ENCODE assay signal across 14 cellular contexts in the genomic region with DNA sequence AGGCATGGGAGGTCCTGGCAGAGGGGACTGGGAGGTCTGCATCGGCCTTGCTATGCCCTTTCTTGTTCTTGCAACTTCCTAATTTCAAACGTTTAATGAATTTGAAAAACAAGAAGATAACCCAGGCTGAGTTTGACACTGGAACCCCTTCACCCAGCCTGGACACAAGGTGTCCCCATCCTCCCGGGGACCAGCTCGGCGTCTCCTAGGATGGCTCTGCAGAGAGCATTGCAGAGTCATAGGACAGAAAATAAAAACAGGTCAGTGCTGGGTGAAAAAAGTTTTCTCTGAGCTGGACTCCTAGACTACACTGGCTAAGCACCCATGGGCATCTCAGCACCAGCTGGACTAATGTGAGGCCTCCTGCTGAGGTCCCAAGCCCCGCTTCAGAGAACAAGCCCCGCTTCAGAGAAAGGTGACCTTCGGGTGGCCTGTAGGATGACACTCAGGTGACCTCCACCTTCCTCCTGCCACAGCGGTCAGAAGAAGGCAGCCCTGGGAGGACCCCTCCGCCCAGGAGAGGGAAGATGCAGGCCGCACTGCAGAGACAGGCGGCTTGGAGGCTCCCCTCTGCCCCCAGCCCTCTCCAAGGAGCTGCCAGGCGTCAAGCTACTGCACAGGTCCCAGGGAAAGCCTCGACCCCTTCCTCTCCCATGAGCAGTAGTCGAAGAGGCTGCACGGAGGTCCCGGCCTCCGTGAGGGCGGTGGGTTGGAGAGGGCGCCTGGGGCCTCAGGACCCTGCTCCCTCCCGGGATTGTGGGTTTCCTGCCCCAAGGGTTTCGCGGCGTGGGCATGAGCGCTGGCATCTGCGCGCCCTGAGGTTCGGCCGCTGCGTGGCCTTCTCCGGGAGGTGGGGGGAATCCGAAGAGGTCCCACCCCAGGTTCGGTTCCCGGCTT. TPM values are rescaled to one million over a fixed set of nuclear protein-coding genes. Genes with fewer than 3 reads are reported as not detected.
A peak's percentile ranks its signal among the peaks of the same experiment; 100 is the strongest.
DNase-seq lines count a peak whose midpoint lies in the region; ATAC-seq and TF ChIP-seq lines count a peak whose summit lies in the region.
"Had no signal": no experiment of that assay in that cellular context is flagged by ENCODE, and none has a peak within 500 bp of the region (broad histone marks: within the 10 kb centered on the region; RNA-seq: fewer than 3 reads in every experiment).

No MANE protein-coding gene starts in this region.

- ATAC-seq in GM21390 (IDR thresholded peaks at IDR 0.05; ENCODE audit: unreplicated experiment) (no peak), GM18909 (IDR thresholded peaks at IDR 0.05; ENCODE audit: poor library complexity, unreplicated experiment) (no peak)
- ATAC-seq: activated T-cell treated with anti-CD3 and anti-CD28 coated beads, Interleukin-2, amount 50 U/mL, for 72 hours had no signal

- peak overlapping the region; percentile 15 for H3K9ac ChIP-seq in ES-I3 (ENCODE audit: low read depth, low read length)

- H3K36me3 ChIP-seq in ES-I3 (ENCODE audit: insufficient read depth, low read length) (no peaks in the 10 kb centered on the region), WERI-Rb-1 (no peaks in the 10 kb centered on the region)

- no peak overlapping the region for H3K4me3 ChIP-seq in WERI-Rb-1 (ENCODE audit: low read depth, low read length)

- no peak overlapping the region for H3K27ac ChIP-seq in WERI-Rb-1

- H3K4me1 ChIP-seq in ES-I3 (ENCODE audit: insufficient read depth, low read length) = peaks cover 18% of the 10 kb centered on the region; the same call in 1 of the 2 replicates

- no peaks in the 10 kb centered on the region for H3K9me3 ChIP-seq in ES-I3 (ENCODE audit: control insufficient read depth, insufficient read depth, low read length)
- H3K9me3 ChIP-seq in WERI-Rb-1 (ENCODE audit: severe bottlenecking) = no peaks in the 10 kb centered on the region

- DNase-seq in HT-29 (ENCODE audit: low spot score) (peak; percentile 45), WERI-Rb-1 (peak; percentile 31), left kidney (ENCODE audit: low read depth, low spot score) (peak; percentile 68), SIG-M5 treated with dmso at 0.1 percent for 504 hours (lab: John Stamatoyannopoulos, UW; ENCODE audit: unreplicated experiment) (no peak)
- DNase-seq: activated CD4-positive, CD25-positive, alpha-beta regulatory T cell treated with anti-CD3 and anti-CD28 coated beads, Interleukin-2, amount 50 U/mL, for 72 hours; activated T-cell treated with anti-CD3 and anti-CD28 coated beads, Interleukin-2, amount 50 U/mL, for 72 hours; immature natural killer cell; NCI-H510A; right cardiac atrium; SIG-M5 had no signal

- TF ChIP-seq CTCF in WERI-Rb-1 (IDR thresholded peaks at IDR 0.05; ENCODE audit: low read depth, low read length) = peak; percentile 20; the same call in 1 of the 2 replicates

- H3K27me3 ChIP-seq in WERI-Rb-1 (ENCODE audit: insufficient read depth, low read depth, severe bottlenecking) = peaks cover 49% of the 10 kb centered on the region

RNA-seq across cellular contexts. Expression of a gene that starts 9.2 kb away (rescaled TPM):
- total RNA-seq in HT-29 (2014; rRNA removed; shearing (Covaris generic)) = not detected in 2 replicates
- total RNA-seq: activated T-cell treated with anti-CD3 and anti-CD28 coated beads, Interleukin-2, amount 50 U/mL, for 72 hours; bronchial epithelial cell; right cardiac atrium had no signal
